2 cellular contexts compared by ENCODE assay signal in the genomic region with DNA sequence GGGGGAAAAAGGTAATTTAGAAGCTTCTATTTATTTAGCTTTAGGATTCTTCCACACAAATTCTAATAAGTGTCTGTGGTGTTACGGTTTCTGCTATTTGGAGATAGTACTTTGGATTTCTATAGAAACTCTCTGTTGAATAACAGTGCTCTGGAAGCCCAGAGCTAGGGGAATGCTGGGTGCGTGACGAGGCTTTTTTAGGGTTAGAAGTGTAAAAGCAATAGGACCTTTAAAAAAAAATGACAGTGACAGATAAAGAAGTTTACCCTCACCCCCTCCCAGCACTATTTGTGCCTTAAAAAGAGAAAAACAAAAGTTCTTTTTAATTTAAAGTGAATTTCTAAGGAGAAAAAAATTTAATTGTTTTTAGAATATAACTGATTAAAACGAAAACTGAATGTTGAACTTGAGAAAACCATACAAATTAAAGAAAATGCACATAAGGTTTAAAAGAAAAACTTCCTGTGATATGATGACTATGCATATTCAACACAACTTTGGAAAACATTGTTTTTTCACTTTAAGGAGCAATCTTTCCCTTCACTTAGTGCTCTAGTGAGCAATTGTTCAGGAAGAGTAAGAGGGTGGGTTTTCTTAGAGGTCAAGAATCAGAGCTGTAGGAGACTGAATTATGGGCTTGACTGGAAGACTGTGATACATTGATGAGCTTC.
TF ChIP-seq lines count a peak whose summit lies in the region.

No MANE protein-coding gene starts in this region.

TF ChIP-seq in SK-N-SH, 30 proteins besides CTCF, POLR2A, EP300 and RAD21 (continued from another document):
- TF ChIP-seq RXRA (IDR thresholded peaks at IDR 0.05; ENCODE audit: borderline replicate concordance, low read depth), result no peak
- TF ChIP-seq TCF12 (IDR thresholded peaks at IDR 0.05), result no peak
- no peak for TF ChIP-seq SMC3 (IDR thresholded peaks at IDR 0.05; ENCODE audit: low read depth, low read length)
- TF ChIP-seq, protein P1, sequence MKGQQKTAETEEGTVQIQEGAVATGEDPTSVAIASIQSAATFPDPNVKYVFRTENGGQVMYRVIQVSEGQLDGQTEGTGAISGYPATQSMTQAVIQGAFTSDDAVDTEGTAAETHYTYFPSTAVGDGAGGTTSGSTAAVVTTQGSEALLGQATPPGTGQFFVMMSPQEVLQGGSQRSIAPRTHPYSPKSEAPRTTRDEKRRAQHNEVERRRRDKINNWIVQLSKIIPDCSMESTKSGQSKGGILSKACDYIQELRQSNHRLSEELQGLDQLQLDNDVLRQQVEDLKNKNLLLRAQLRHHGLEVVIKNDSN (IDR thresholded peaks at IDR 0.05; ENCODE audit: borderline replicate concordance, low read depth), result no peak
- TF ChIP-seq TAF1 (IDR thresholded peaks at IDR 0.05; ENCODE audit: borderline replicate concordance, low read depth, low read length), result no peak
- TF ChIP-seq, protein P2, sequence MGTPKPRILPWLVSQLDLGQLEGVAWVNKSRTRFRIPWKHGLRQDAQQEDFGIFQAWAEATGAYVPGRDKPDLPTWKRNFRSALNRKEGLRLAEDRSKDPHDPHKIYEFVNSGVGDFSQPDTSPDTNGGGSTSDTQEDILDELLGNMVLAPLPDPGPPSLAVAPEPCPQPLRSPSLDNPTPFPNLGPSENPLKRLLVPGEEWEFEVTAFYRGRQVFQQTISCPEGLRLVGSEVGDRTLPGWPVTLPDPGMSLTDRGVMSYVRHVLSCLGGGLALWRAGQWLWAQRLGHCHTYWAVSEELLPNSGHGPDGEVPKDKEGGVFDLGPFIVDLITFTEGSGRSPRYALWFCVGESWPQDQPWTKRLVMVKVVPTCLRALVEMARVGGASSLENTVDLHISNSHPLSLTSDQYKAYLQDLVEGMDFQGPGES (IDR thresholded peaks at IDR 0.05; ENCODE audit: low read depth, low read length), result no peak
- TF ChIP-seq, protein P3, sequence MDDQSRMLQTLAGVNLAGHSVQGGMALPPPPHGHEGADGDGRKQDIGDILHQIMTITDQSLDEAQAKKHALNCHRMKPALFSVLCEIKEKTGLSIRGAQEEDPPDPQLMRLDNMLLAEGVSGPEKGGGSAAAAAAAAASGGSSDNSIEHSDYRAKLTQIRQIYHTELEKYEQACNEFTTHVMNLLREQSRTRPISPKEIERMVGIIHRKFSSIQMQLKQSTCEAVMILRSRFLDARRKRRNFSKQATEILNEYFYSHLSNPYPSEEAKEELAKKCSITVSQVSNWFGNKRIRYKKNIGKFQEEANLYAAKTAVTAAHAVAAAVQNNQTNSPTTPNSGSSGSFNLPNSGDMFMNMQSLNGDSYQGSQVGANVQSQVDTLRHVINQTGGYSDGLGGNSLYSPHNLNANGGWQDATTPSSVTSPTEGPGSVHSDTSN (IDR thresholded peaks at IDR 0.05), result no peak
- no peak for TF ChIP-seq TEAD4 (IDR thresholded peaks at IDR 0.05; ENCODE audit: borderline replicate concordance, insufficient read depth)
- TF ChIP-seq FOXM1 (IDR thresholded peaks at IDR 0.05; ENCODE audit: low read depth), result no peak
- no peak for TF ChIP-seq RCOR1 (IDR thresholded peaks at IDR 0.05; ENCODE audit: low read length)
- TF ChIP-seq FOSL2 (IDR thresholded peaks at IDR 0.05; ENCODE audit: borderline replicate concordance, low read depth), result no peak
- no peak for TF ChIP-seq NRF1 (IDR thresholded peaks at IDR 0.05; ENCODE audit: low read depth, low read length)
TF ChIP-seq in SK-N-SH: peak in this region for 0.

TF ChIP-seq in SK-N-SH treated with all-trans-retinoic acid at 6 μM for 48 hours, 23 proteins besides CTCF, POLR2A, EP300 and RAD21 (continued from another document):
- TF ChIP-seq, protein P4, sequence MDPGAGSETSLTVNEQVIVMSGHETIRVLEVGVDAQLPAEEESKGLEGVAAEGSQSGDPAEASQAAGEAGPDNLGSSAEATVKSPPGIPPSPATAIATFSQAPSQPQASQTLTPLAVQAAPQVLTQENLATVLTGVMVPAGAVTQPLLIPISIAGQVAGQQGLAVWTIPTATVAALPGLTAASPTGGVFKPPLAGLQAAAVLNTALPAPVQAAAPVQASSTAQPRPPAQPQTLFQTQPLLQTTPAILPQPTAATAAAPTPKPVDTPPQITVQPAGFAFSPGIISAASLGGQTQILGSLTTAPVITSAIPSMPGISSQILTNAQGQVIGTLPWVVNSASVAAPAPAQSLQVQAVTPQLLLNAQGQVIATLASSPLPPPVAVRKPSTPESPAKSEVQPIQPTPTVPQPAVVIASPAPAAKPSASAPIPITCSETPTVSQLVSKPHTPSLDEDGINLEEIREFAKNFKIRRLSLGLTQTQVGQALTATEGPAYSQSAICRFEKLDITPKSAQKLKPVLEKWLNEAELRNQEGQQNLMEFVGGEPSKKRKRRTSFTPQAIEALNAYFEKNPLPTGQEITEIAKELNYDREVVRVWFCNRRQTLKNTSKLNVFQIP (CRISPR knock-in tag; IDR thresholded peaks at IDR 0.05; ENCODE audit: borderline replicate concordance, low read depth), result no peak
- TF ChIP-seq, protein P5, sequence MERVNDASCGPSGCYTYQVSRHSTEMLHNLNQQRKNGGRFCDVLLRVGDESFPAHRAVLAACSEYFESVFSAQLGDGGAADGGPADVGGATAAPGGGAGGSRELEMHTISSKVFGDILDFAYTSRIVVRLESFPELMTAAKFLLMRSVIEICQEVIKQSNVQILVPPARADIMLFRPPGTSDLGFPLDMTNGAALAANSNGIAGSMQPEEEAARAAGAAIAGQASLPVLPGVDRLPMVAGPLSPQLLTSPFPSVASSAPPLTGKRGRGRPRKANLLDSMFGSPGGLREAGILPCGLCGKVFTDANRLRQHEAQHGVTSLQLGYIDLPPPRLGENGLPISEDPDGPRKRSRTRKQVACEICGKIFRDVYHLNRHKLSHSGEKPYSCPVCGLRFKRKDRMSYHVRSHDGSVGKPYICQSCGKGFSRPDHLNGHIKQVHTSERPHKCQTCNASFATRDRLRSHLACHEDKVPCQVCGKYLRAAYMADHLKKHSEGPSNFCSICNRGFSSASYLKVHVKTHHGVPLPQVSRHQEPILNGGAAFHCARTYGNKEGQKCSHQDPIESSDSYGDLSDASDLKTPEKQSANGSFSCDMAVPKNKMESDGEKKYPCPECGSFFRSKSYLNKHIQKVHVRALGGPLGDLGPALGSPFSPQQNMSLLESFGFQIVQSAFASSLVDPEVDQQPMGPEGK (CRISPR knock-in tag; IDR thresholded peaks at IDR 0.05; ENCODE audit: borderline replicate concordance), result no peak
- TF ChIP-seq TOX (CRISPR knock-in tag; IDR thresholded peaks at IDR 0.05; ENCODE audit: borderline replicate concordance) (no peak), PPARA (CRISPR knock-in tag; IDR thresholded peaks at IDR 0.05; ENCODE audit: borderline replicate concordance) (no peak), ESRRG (CRISPR knock-in tag; IDR thresholded peaks at IDR 0.05) (no peak), SNAI2 (CRISPR knock-in tag; IDR thresholded peaks at IDR 0.05) (no peak), BACH2 (CRISPR knock-in tag; IDR thresholded peaks at IDR 0.05; ENCODE audit: borderline replicate concordance) (no peak), ZNF565 (CRISPR knock-in tag; conservative IDR thresholded peaks at IDR 0.05; ENCODE audit: low read depth) (no peak), ISL1 (CRISPR knock-in tag; IDR thresholded peaks at IDR 0.05) (no peak), ARNTL (CRISPR knock-in tag; IDR thresholded peaks at IDR 0.05; ENCODE audit: borderline replicate concordance, low read depth) (no peak)
- TF ChIP-seq, protein P6, sequence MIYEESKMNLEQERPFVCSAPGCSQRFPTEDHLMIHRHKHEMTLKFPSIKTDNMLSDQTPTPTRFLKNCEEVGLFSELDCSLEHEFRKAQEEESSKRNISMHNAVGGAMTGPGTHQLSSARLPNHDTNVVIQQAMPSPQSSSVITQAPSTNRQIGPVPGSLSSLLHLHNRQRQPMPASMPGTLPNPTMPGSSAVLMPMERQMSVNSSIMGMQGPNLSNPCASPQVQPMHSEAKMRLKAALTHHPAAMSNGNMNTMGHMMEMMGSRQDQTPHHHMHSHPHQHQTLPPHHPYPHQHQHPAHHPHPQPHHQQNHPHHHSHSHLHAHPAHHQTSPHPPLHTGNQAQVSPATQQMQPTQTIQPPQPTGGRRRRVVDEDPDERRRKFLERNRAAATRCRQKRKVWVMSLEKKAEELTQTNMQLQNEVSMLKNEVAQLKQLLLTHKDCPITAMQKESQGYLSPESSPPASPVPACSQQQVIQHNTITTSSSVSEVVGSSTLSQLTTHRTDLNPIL (CRISPR knock-in tag; IDR thresholded peaks at IDR 0.05; ENCODE audit: low read depth), result no peak
- TF ChIP-seq, protein P7, sequence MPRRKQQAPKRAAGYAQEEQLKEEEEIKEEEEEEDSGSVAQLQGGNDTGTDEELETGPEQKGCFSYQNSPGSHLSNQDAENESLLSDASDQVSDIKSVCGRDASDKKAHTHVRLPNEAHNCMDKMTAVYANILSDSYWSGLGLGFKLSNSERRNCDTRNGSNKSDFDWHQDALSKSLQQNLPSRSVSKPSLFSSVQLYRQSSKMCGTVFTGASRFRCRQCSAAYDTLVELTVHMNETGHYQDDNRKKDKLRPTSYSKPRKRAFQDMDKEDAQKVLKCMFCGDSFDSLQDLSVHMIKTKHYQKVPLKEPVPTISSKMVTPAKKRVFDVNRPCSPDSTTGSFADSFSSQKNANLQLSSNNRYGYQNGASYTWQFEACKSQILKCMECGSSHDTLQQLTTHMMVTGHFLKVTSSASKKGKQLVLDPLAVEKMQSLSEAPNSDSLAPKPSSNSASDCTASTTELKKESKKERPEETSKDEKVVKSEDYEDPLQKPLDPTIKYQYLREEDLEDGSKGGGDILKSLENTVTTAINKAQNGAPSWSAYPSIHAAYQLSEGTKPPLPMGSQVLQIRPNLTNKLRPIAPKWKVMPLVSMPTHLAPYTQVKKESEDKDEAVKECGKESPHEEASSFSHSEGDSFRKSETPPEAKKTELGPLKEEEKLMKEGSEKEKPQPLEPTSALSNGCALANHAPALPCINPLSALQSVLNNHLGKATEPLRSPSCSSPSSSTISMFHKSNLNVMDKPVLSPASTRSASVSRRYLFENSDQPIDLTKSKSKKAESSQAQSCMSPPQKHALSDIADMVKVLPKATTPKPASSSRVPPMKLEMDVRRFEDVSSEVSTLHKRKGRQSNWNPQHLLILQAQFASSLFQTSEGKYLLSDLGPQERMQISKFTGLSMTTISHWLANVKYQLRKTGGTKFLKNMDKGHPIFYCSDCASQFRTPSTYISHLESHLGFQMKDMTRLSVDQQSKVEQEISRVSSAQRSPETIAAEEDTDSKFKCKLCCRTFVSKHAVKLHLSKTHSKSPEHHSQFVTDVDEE (CRISPR knock-in tag; IDR thresholded peaks at IDR 0.05), result no peak
